8 cellular contexts compared by ENCODE assay signal in genomic region chr7:4774804-4775280, GRCh38. TPM values are rescaled to one million over a fixed set of nuclear protein-coding genes. Genes with fewer than 3 reads are reported as not detected.
A peak's percentile ranks its signal among the peaks of the same experiment; 100 is the strongest.
DNase-seq lines count a peak whose midpoint lies in the region; ATAC-seq and TF ChIP-seq lines count a peak whose summit lies in the region.

No MANE protein-coding gene starts in this region.

- H3K27me3 ChIP-seq in GM06990 (replicated peaks; ENCODE audit: control insufficient read depth, insufficient read depth, low read length) (no peaks in the 10 kb centered on the region), iPS-15b (ENCODE audit: control insufficient read depth, insufficient read depth, low read length) (no peaks in the 10 kb centered on the region)

- CTCF ChIA-PET in AG04449 (lab: Yijun Ruan, JAX), result interaction anchor here (0.6 to 4.9 kb wide), 5 partner anchors 17 to 645 kb away, joined by 4 to 36 read pairs (median 7); no protein-coding TSS in a partner anchor

- peak; percentile 24 for DNase-seq in AG04449 (ENCODE audit: low read depth, low spot score)
- DNase-seq in GM06990 (ENCODE audit: extremely low read depth, insufficient read length), result no peak
- DNase-seq in NCI-H460 (ENCODE audit: extremely low read depth, low read depth), result peak; percentile 32
- peak; percentile 36 for DNase-seq in smooth muscle cell of the brain vasculature (ENCODE audit: low read depth, low spot score)
- no peak for DNase-seq in islet precursor cell

- no peaks in the 10 kb centered on the region for H3K9me3 ChIP-seq in iPS-15b (ENCODE audit: control insufficient read depth, insufficient read depth, low read length)

- POLR2A ChIA-PET in AG04449 (lab: Yijun Ruan, JAX), result interaction anchor here (0.8 to 2.6 kb wide), 9 partner anchors 9 to 142 kb away, joined by 3 to 13 read pairs (median 7); no protein-coding TSS in a partner anchor

- H3K36me3 ChIP-seq in GM06990 (ENCODE audit: control insufficient read depth, insufficient read depth, low read length) (peaks cover 4% of the 10 kb centered on the region), iPS-15b (ENCODE audit: control insufficient read depth, insufficient read depth, low read length) (peaks cover 3% of the 10 kb centered on the region)

- peak overlapping the region; percentile 98 for H3K4me3 ChIP-seq in AG04449 (ENCODE audit: low read depth, low read length)
- peak overlapping the region; percentile 85 for H3K4me3 ChIP-seq in GM06990 (replicated peaks; ENCODE audit: low read depth, low read length)
- peak overlapping the region; percentile 93 for H3K4me3 ChIP-seq in iPS-15b (ENCODE audit: low read depth, low read length)

- ATAC-seq in HG02588 (IDR thresholded peaks at IDR 0.05; ENCODE audit: unreplicated experiment), result peak; percentile 18

- peak overlapping the region; percentile 79 for H3K27ac ChIP-seq in angular gyrus (ENCODE audit: low read depth, low read length)

- TF ChIP-seq CTCF in AG04449 (IDR thresholded peaks at IDR 0.05; ENCODE audit: insufficient read depth, low read length, missing control alignments) (no peak), GM06990 (IDR thresholded peaks at IDR 0.05; ENCODE audit: insufficient read depth, low read length, poor library complexity, severe bottlenecking) (no peak)

- peaks cover 5% of the 10 kb centered on the region for H3K4me1 ChIP-seq in iPS-15b (ENCODE audit: control insufficient read depth, insufficient read depth, low read length)

- peak overlapping the region; percentile 87 for H3K9ac ChIP-seq in iPS-15b (ENCODE audit: low read depth, low read length)

RNA-seq across cellular contexts. Expression of gene AP5Z1, which starts 0.6 kb away (rescaled TPM):
- 12.9 and 14.0 TPM in 2 replicates for total RNA-seq in NCI-H460 (2014; rRNA removed; shearing (Covaris generic))
- polyA plus RNA-seq in NCI-H460 (2014; cell fraction: nucleus; rRNA removed), result 92.0 and 95.7 TPM in 2 replicates

Comparison
In these comparisons a context has a peak if more than half of its experiments do, and no peak if none do; other contexts are left out.
1. DNase-seq: peak in AG04449 (single experiment), NCI-H460 (single experiment) and smooth muscle cell of the brain vasculature (single experiment); none in GM06990 (single experiment) and islet precursor cell (single experiment).
2. Peak in every context shown above with its lines, with median percentiles within 50 percentile points of each other: H3K4me3 ChIP-seq.